ENCODE assay signal across 12 cellular contexts in genomic region chr4:94641702-94642560, GRCh38.
A peak's percentile ranks its signal among the peaks of the same experiment; 100 is the strongest.
DNase-seq lines count a peak whose midpoint lies in the region; ATAC-seq and TF ChIP-seq lines count a peak whose summit lies in the region.
"Had no signal": no experiment of that assay in that cellular context is flagged by ENCODE, and none has a peak within 500 bp of the region (broad histone marks: within the 10 kb centered on the region; RNA-seq: fewer than 3 reads in every experiment).

No MANE protein-coding gene starts in this region.

- no peaks in the 10 kb centered on the region for H3K9me3 ChIP-seq in upper lobe of right lung

- ATAC-seq in upper lobe of right lung, result no peak

- peak overlapping the region; percentile 87 for H3K27ac Mint-ChIP-seq in HFFc6
- H3K27ac Mint-ChIP-seq: activated CD4-positive, alpha-beta T cell treated with anti-CD3 and anti-CD28 coated beads, Interleukin-2, amount 10 ng/mL, durations not matched to agents 24 days and 14 days; stimulated activated naive CD8-positive, alpha-beta T cell treated with anti-CD3 and anti-CD28 coated beads, Interleukin-15, Interleukin-2, amounts not matched to agents 100 ng/mL and 50 ng/mL, for 24 hours had no signal

- H3K27me3 Mint-ChIP-seq in HFFc6 (ENCODE audit: insufficient read depth), result no peaks in the 10 kb centered on the region
- H3K27me3 Mint-ChIP-seq: activated CD4-positive, alpha-beta T cell treated with anti-CD3 and anti-CD28 coated beads, Interleukin-2, amount 10 ng/mL, durations not matched to agents 24 days and 14 days; stimulated activated naive CD8-positive, alpha-beta T cell treated with anti-CD3 and anti-CD28 coated beads, Interleukin-15, Interleukin-2, amounts not matched to agents 100 ng/mL and 50 ng/mL, for 24 hours had no signal

- in situ Hi-C loops in astrocyte of the cerebellum (cut with HindIII; ENCODE audit: low sequenced_read_pairs), result no loop called here

- H3K4me3 Mint-ChIP-seq in HFFc6, result peak overlapping the region; percentile 59
- H3K4me3 Mint-ChIP-seq: activated CD4-positive, alpha-beta T cell treated with anti-CD3 and anti-CD28 coated beads, Interleukin-2, amount 10 ng/mL, durations not matched to agents 24 days and 14 days; stimulated activated naive CD8-positive, alpha-beta T cell treated with anti-CD3 and anti-CD28 coated beads, Interleukin-15, Interleukin-2, amounts not matched to agents 100 ng/mL and 50 ng/mL, for 24 hours had no signal

- DNase-seq in A172 (ENCODE audit: low spot score) (peak; percentile 72), HFFc6 (peak; percentile 68), astrocyte of the cerebellum (ENCODE audit: low read depth) (peak; percentile 18), iris pigment epithelial cell (ENCODE audit: low read depth) (peak; percentile 77), NCI-H345 treated with DMSO at 0.1 percent for 48 hours (lab: John Stamatoyannopoulos, UW; ENCODE audit: unreplicated experiment) (no peak), upper lobe of right lung (no peak), AML-193 (lab: John Stamatoyannopoulos, UW) (no peak)
- no peak for DNase-seq in stimulated activated CD4-positive, alpha-beta T cell treated with anti-CD3 and anti-CD28 coated beads, Interleukin-15, amount 100 ng/mL, for 24 hours
- DNase-seq: activated CD4-positive, alpha-beta T cell treated with anti-CD3 and anti-CD28 coated beads, Interleukin-2, amount 10 ng/mL, durations not matched to agents 24 days and 14 days; activated effector memory CD4-positive, alpha-beta T cell treated with Interleukin-2 at 50 U/mL for 16 hours; NCI-H510A had no signal

- intact Hi-C loops in upper lobe of right lung (cut with DNase I), result no loop called here

- no peaks in the 10 kb centered on the region for H3K27me3 ChIP-seq in upper lobe of right lung

- no peak overlapping the region for H3K4me3 ChIP-seq in astrocyte of the cerebellum (ENCODE audit: low read depth, low read length)
- H3K4me3 ChIP-seq in upper lobe of right lung, result no peak overlapping the region

- H3K9me3 Mint-ChIP-seq in HFFc6, result no peaks in the 10 kb centered on the region
- H3K9me3 Mint-ChIP-seq: activated CD4-positive, alpha-beta T cell treated with anti-CD3 and anti-CD28 coated beads, Interleukin-2, amount 10 ng/mL, durations not matched to agents 24 days and 14 days; stimulated activated naive CD8-positive, alpha-beta T cell treated with anti-CD3 and anti-CD28 coated beads, Interleukin-15, Interleukin-2, amounts not matched to agents 100 ng/mL and 50 ng/mL, for 24 hours had no signal

- TF ChIP-seq CTCF in HFFc6 (IDR thresholded peaks at IDR 0.05), result no peak
- TF ChIP-seq CTCF in astrocyte of the cerebellum (IDR thresholded peaks at IDR 0.05; ENCODE audit: low read depth, low read length, missing control alignments), result no peak
- TF ChIP-seq CTCF in upper lobe of right lung (IDR thresholded peaks at IDR 0.05), result no peak

- H3K36me3 Mint-ChIP-seq in HFFc6 (ENCODE audit: low read depth), result peaks cover 52% of the 10 kb centered on the region

- peaks cover 46% of the 10 kb centered on the region for H3K4me1 Mint-ChIP-seq in HFFc6 (ENCODE audit: low read depth)
- H3K4me1 Mint-ChIP-seq: activated CD4-positive, alpha-beta T cell treated with anti-CD3 and anti-CD28 coated beads, Interleukin-2, amount 10 ng/mL, durations not matched to agents 24 days and 14 days had no signal

- H3K27ac ChIP-seq in upper lobe of right lung, result no peak overlapping the region

- no peaks in the 10 kb centered on the region for H3K4me1 ChIP-seq in upper lobe of right lung

- H3K36me3 ChIP-seq in upper lobe of right lung, result peaks cover 41% of the 10 kb centered on the region

Comparison
In these comparisons a context has a peak if more than half of its experiments do, and no peak if none do; other contexts are left out.
1. DNase-seq: peak in A172 (single experiment), HFFc6 (single experiment), astrocyte of the cerebellum (single experiment) and iris pigment epithelial cell (single experiment); none in NCI-H345 treated with DMSO at 0.1 percent for 48 hours (single experiment), stimulated activated CD4-positive, alpha-beta T cell treated with anti-CD3 and anti-CD28 coated beads, Interleukin-15, amount 100 ng/mL, for 24 hours (single experiment), upper lobe of right lung (single experiment) and AML-193 (0 of 2).